Comparison of ENCODE assay signal across 8 cellular contexts in genomic region chr16:29626778-29627331, GRCh38. TPM values are rescaled to one million over a fixed set of nuclear protein-coding genes. Genes with fewer than 3 reads are reported as not detected.
DNase-seq lines count a peak whose midpoint lies in the region; ATAC-seq lines count a peak whose summit lies in the region.
"Not testable (repeated sequence)": the region's sequence is repeated elsewhere in the genome, so short reads cannot be mapped to it uniquely, and the experiment has no call there.

No MANE protein-coding gene starts in this region.

- peak; percentile 64 for DNase-seq in NK-92 treated with Interleukin-12 subunit alpha and Interleukin-12 subunit beta, amount 100 ng/mL, for 24 hours (lab: John Stamatoyannopoulos, UW)
- DNase-seq in activated CD8-positive, alpha-beta memory T cell treated with anti-CD3 and anti-CD28 coated beads for 24 hours, result peak; percentile 87
- DNase-seq in mesenchymal stem cell, result not testable (repeated sequence)
- DNase-seq in stimulated activated CD4-positive, alpha-beta T cell treated with anti-CD3 and anti-CD28 coated beads, TNF-alpha, amount 100 ng/mL, for 4 hours (ENCODE audit: low read depth in 3 of 3), result peak; percentile 22 to 30 (median 25)

- ATAC-seq in GM19043 (IDR thresholded peaks at IDR 0.05; ENCODE audit: low read depth, unreplicated experiment) (peak; percentile 53), HG02938 (IDR thresholded peaks at IDR 0.05; ENCODE audit: unreplicated experiment) (peak; percentile 70)

- WGBS in mesenchymal stem cell, result 96% methylated on average over 11 of the region's 16 CpGs

- H4K91ac ChIP-seq in mesenchymal stem cell (ENCODE audit: low read length), result peak overlapping the region; percentile 68

- H3K9ac ChIP-seq in BLaER1; mesenchymal stem cell (ENCODE audit: low read length): not testable (repeated sequence)

- H3K27ac Mint-ChIP-seq in activated naive CD8-positive, alpha-beta T cell, result peak overlapping the region; percentile 97

- not testable (repeated sequence) for H3K9me3 ChIP-seq in BLaER1; mesenchymal stem cell (ENCODE audit: control insufficient read depth, low read length)

- H3K27ac ChIP-seq in BLaER1; mesenchymal stem cell (ENCODE audit: low read length, poor library complexity, severe bottlenecking): not testable (repeated sequence)

- peak overlapping the region; percentile 79 for H3K4me3 Mint-ChIP-seq in activated naive CD8-positive, alpha-beta T cell

- not testable (repeated sequence) for H3K4ac ChIP-seq in mesenchymal stem cell (ENCODE audit: low read depth in 1 of 2, low read length in 2 of 2)

- H2BK15ac ChIP-seq in mesenchymal stem cell (ENCODE audit: low read depth, poor library complexity, severe bottlenecking), result not testable (repeated sequence)

- H3K36me3 ChIP-seq in BLaER1; mesenchymal stem cell (ENCODE audit: control insufficient read depth in 1 of 2, insufficient read depth in 2 of 2, low read depth in 1 of 2, low read length in 2 of 2): not testable (repeated sequence)

- H4K20me1 ChIP-seq in BLaER1, result not testable (repeated sequence)

- H3K27me3 Mint-ChIP-seq in activated naive CD8-positive, alpha-beta T cell, result not testable (repeated sequence)

- not testable (repeated sequence) for H2BK12ac ChIP-seq in mesenchymal stem cell (ENCODE audit: low read length in 2 of 2)

- H2AK5ac ChIP-seq in mesenchymal stem cell (ENCODE audit: low read length, severe bottlenecking), result not testable (repeated sequence)

- not testable (repeated sequence) for H2BK5ac ChIP-seq in mesenchymal stem cell (ENCODE audit: low read depth, low read length, poor library complexity, severe bottlenecking)

- not testable (repeated sequence) for H3K36me3 Mint-ChIP-seq in activated naive CD8-positive, alpha-beta T cell

- H2BK120ac ChIP-seq in mesenchymal stem cell (ENCODE audit: low read depth, low read length), result not testable (repeated sequence)

- H2AFZ ChIP-seq in mesenchymal stem cell (ENCODE audit: low read depth, low read length), result not testable (repeated sequence)

- not testable (repeated sequence) for H3K4me3 ChIP-seq in BLaER1
- peak overlapping the region in 1 of 2 experiments; percentile 31 for H3K4me3 ChIP-seq in mesenchymal stem cell (ENCODE audit: insufficient read depth in 1 of 2, low read depth in 1 of 2, low read length in 2 of 2)

- not testable (repeated sequence) for H3K27me3 ChIP-seq in BLaER1; mesenchymal stem cell (ENCODE audit: control insufficient read depth in 1 of 2, insufficient read depth in 1 of 2, low read length in 2 of 2)

- not testable (repeated sequence) for H3K23ac ChIP-seq in mesenchymal stem cell (ENCODE audit: low read length in 2 of 2)

- peak overlapping the region; percentile 83 for H3K4me2 ChIP-seq in BLaER1
- H3K4me2 ChIP-seq in mesenchymal stem cell (ENCODE audit: low read length, poor library complexity, severe bottlenecking), result not testable (repeated sequence)

- not testable (repeated sequence) for H4K8ac ChIP-seq in mesenchymal stem cell (ENCODE audit: low read length)

- not testable (repeated sequence) for H3K9me3 Mint-ChIP-seq in activated naive CD8-positive, alpha-beta T cell (ENCODE audit: low read depth)

- not testable (repeated sequence) for H3K79me1 ChIP-seq in mesenchymal stem cell (replicated peaks; ENCODE audit: low read length, poor library complexity, severe bottlenecking)

- not testable (repeated sequence) for H3K18ac ChIP-seq in mesenchymal stem cell (ENCODE audit: low read depth in 1 of 2, low read length in 2 of 2)

- peaks cover 22% of the 10 kb centered on the region for H3K4me1 Mint-ChIP-seq in activated naive CD8-positive, alpha-beta T cell (ENCODE audit: low read depth)

- H3K14ac ChIP-seq in mesenchymal stem cell (ENCODE audit: low read length in 2 of 2), result peak overlapping the region in 1 of 2 experiments; percentile 2

- H3K4me1 ChIP-seq in BLaER1, result peaks cover 30% of the 10 kb centered on the region
- not testable (repeated sequence) for H3K4me1 ChIP-seq in mesenchymal stem cell (ENCODE audit: control insufficient read depth, insufficient read depth, low read depth, low read length)

RNA-seq across cellular contexts. Expression of gene SPN, which starts 36.2 kb away (rescaled TPM):
- polyA plus RNA-seq in mesenchymal stem cell (2013, experiment 1 of 2), result 0.01 TPM
- not detected for polyA plus RNA-seq in mesenchymal stem cell (2013, experiment 2 of 2)

RNA-seq across cellular contexts. Expression of gene QPRT, which starts 52.1 kb away (rescaled TPM):
- polyA plus RNA-seq in mesenchymal stem cell (2013, experiment 1 of 2), result 326 TPM
- polyA plus RNA-seq in mesenchymal stem cell (2013, experiment 2 of 2), result 319 TPM
